23 cellular contexts compared by ENCODE assay signal in the genomic region with DNA sequence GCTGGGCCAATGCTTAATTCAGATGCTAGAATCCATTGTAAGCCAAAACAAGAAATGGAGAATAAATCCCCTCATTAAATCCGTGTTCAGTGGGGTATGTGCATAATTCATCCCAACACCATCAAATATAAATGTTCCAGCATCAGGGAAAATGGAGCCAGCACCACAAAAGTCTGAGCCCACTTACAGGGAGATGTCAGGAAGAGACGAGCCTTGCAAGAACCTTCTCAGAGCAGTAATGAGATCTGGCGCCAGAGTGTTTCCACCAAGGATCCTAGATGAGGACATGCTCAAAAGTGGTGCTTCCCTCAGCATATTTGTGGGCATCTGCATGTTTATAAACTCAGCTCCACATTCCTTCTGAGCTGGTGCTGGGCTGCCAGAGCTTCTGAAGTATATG.
A peak's percentile ranks its signal among the peaks of the same experiment; 100 is the strongest.
DNase-seq lines count a peak whose midpoint lies in the region; ATAC-seq and TF ChIP-seq lines count a peak whose summit lies in the region.
"Had no signal": no experiment of that assay in that cellular context is flagged by ENCODE, and none has a peak within 500 bp of the region (broad histone marks: within the 10 kb centered on the region; RNA-seq: fewer than 3 reads in every experiment).

No MANE protein-coding gene starts in this region.

- H3K4me3 ChIP-seq in esophagus muscularis mucosa, result no peak overlapping the region
- H3K4me3 ChIP-seq: BLaER1, GM12878 had no signal

- no peaks in the 10 kb centered on the region for H3K4me1 ChIP-seq in esophagus muscularis mucosa
- H3K4me1 ChIP-seq: BE2C, BLaER1 had no signal

- peaks cover 5% of the 10 kb centered on the region for H3K27me3 Mint-ChIP-seq in progenitor cell of endocrine pancreas

- H3K36me3 Mint-ChIP-seq in progenitor cell of endocrine pancreas (ENCODE audit: insufficient read depth), result no peaks in the 10 kb centered on the region
- H3K36me3 Mint-ChIP-seq: CD14-positive monocyte; CD4-positive, alpha-beta memory T cell; CD4-positive, CD25-positive, alpha-beta regulatory T cell; CD8-positive, alpha-beta memory T cell had no signal

- no peak for TF ChIP-seq POLR2A in esophagus muscularis mucosa (IDR thresholded peaks at IDR 0.05; ENCODE audit: low read depth)

- no peak overlapping the region for H3K27ac ChIP-seq in esophagus muscularis mucosa (replicated peaks in 1 of 4)
- H3K27ac ChIP-seq: BLaER1 had no signal

- ATAC-seq in HG03045 (IDR thresholded peaks at IDR 0.05; ENCODE audit: unreplicated experiment) (no peak), GM19035 (IDR thresholded peaks at IDR 0.05; ENCODE audit: unreplicated experiment) (no peak)
- ATAC-seq: GM12878 had no signal

- no peak for TF ChIP-seq EP300 in esophagus muscularis mucosa (IDR thresholded peaks at IDR 0.05)

- H3K4me1 Mint-ChIP-seq in progenitor cell of endocrine pancreas (ENCODE audit: low read depth), result no peaks in the 10 kb centered on the region
- H3K4me1 Mint-ChIP-seq: CD14-positive monocyte; CD4-positive, alpha-beta memory T cell; CD4-positive, CD25-positive, alpha-beta regulatory T cell; CD8-positive, alpha-beta memory T cell had no signal

- H3K36me3 ChIP-seq in esophagus muscularis mucosa, result no peaks in the 10 kb centered on the region
- H3K36me3 ChIP-seq: BE2C, BLaER1 had no signal

- no peaks in the 10 kb centered on the region for H3K27me3 ChIP-seq in esophagus muscularis mucosa
- H3K27me3 ChIP-seq: BE2C, BLaER1 had no signal

- TF ChIP-seq CTCF in esophagus muscularis mucosa (IDR thresholded peaks at IDR 0.05) (no peak), progenitor cell of endocrine pancreas (IDR thresholded peaks at IDR 0.05; ENCODE audit: unreplicated experiment) (no peak)

- no peaks in the 10 kb centered on the region for H3K9me3 ChIP-seq in esophagus muscularis mucosa
- H3K9me3 ChIP-seq: BE2C, BLaER1 had no signal

- WGBS in esophagus muscularis mucosa, result 80% methylated on average over 3 of the region's 3 CpGs

- intact Hi-C loops in esophagus muscularis mucosa (cut with DNase I), result loop anchor here (10.0 kb wide), 1 partner anchor 50 kb away; no protein-coding TSS in a partner anchor

- no peaks in the 10 kb centered on the region for H3K9me3 Mint-ChIP-seq in progenitor cell of endocrine pancreas (ENCODE audit: low read depth)

- H3K27ac Mint-ChIP-seq in progenitor cell of endocrine pancreas, result peak overlapping the region; percentile 34
- H3K27ac Mint-ChIP-seq: CD4-positive, alpha-beta memory T cell; CD4-positive, CD25-positive, alpha-beta regulatory T cell; CD8-positive, alpha-beta memory T cell had no signal

- H3K4me3 Mint-ChIP-seq in progenitor cell of endocrine pancreas (ENCODE audit: low read depth), result no peak overlapping the region
- H3K4me3 Mint-ChIP-seq: CD14-positive monocyte; CD4-positive, alpha-beta memory T cell; CD4-positive, CD25-positive, alpha-beta regulatory T cell; CD8-positive, alpha-beta memory T cell had no signal

- DNase-seq in esophagus muscularis mucosa (ENCODE audit: extremely low spot score) (peak; percentile 88), progenitor cell of endocrine pancreas (ENCODE audit: low spot score, unreplicated experiment) (no peak)
- DNase-seq in stimulated activated CD4-positive, alpha-beta T cell treated with anti-CD3 and anti-CD28 coated beads, Interleukin-2, amount 100 ng/mL, for 24 hours, result no peak
- DNase-seq: 8988T; ACHN; BE2C; C1 segment of cervical spinal cord; CD4-positive, alpha-beta memory T cell; CD4-positive, CD25-positive, alpha-beta regulatory T cell; CD8-positive, alpha-beta memory T cell; COR-L47; DMS 273 treated with DMSO at 0.1 percent for 48 hours; DMS153; DMS53; DMS79; DND-41; EL; GDM1 had no signal
